ENCODE assay signal across 8 cellular contexts in the genomic region with DNA sequence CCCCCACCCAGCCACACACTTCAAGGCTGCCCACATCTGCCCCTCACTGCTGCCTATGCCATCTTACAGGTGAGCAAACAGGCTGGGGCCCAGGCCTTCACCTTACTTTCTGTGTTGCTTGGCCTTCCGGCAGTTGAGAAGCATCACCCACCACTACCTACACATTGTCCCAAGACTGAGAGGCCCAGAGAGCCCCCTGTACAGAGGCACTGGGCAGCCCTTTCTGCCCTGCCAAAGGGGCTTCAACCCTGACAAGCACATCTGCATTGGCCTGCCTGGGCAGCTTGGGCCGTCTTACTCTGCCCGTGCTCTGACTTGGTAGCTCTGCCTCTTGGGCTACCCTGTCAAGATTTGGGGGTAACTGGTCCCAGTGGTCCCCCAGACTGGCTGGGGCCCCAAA. TPM values are rescaled to one million over a fixed set of nuclear protein-coding genes. Genes with fewer than 3 reads are reported as not detected.
DNase-seq lines count a peak whose midpoint lies in the region; ATAC-seq, FAIRE-seq and TF ChIP-seq lines count a peak whose summit lies in the region.

No MANE protein-coding gene starts in this region.

- peaks cover 15% of the 10 kb centered on the region for H3K79me1 ChIP-seq in mesendoderm (ENCODE audit: low read length)

- DNase-seq in heart left ventricle (no peak), left ventricle myocardium superior (no peak), body of pancreas (no peak), mesendoderm (no peak), uterus (no peak), C1 segment of cervical spinal cord (lab: John Stamatoyannopoulos, UW) (no peak), frontal cortex (ENCODE audit: low spot score in 2 of 2) (no peak)

- H3K9me3 ChIP-seq in heart left ventricle (no peaks in the 10 kb centered on the region), body of pancreas (no peaks in the 10 kb centered on the region), uterus (no peaks in the 10 kb centered on the region)

- H2BK5ac ChIP-seq in mesendoderm (ENCODE audit: low read length), result no peak overlapping the region

- ATAC-seq in heart left ventricle, result no peak
- ATAC-seq in left ventricle myocardium superior, result no peak
- ATAC-seq in body of pancreas, result no peak
- ATAC-seq in GM19452 (IDR thresholded peaks at IDR 0.05; ENCODE audit: unreplicated experiment), result no peak

- H3K9ac ChIP-seq in mesendoderm (ENCODE audit: low read length), result peak overlapping the region; percentile 88

- intact Hi-C loops in heart left ventricle (cut with DNase I) (loop anchor here in 7 of 10 donors (2.0 to 10.0 kb wide), 6 partner anchors 15 to 79 kb away; partner anchors contain the start of genes TOP3A (in 4 of the 7), SMCR8 (in 3 of the 7), ALKBH5 (in 1 of the 7) and LLGL1 (in 1 of the 7)), left ventricle myocardium superior (cut with micrococcal nuclease) (no loop called here), body of pancreas (cut with DNase I) (no loop called here), uterus (cut with DNase I; ENCODE audit: low total_unique reads) (no loop called here)

- peak overlapping the region in 11 of 12 donors; percentile 58 to 94 (median 82) for H3K4me3 ChIP-seq in heart left ventricle
- H3K4me3 ChIP-seq in body of pancreas, result no peak overlapping the region
- H3K4me3 ChIP-seq in mesendoderm (ENCODE audit: low read length), result no peak overlapping the region
- peak overlapping the region; percentile 73 to 88 for H3K4me3 ChIP-seq in uterus

- H3K27ac ChIP-seq in heart left ventricle (peak overlapping the region; percentile 6 to 99 (median 95)), body of pancreas (peak overlapping the region; percentile 91 to 98 (median 94)), mesendoderm (ENCODE audit: low read depth, low read length) (no peak overlapping the region), uterus (peak overlapping the region; percentile 86 to 93)

- H3K18ac ChIP-seq in mesendoderm (ENCODE audit: low read length), result no peak overlapping the region

- H4K5ac ChIP-seq in mesendoderm (ENCODE audit: low read length), result no peak overlapping the region

- H3K4me1 ChIP-seq in heart left ventricle (peaks cover 6 to 53% (median 43%) of the 10 kb centered on the region in 12 donors), body of pancreas (peaks cover 43% of the 10 kb centered on the region), mesendoderm (ENCODE audit: control insufficient read depth, low read depth, low read length) (peaks cover 3% of the 10 kb centered on the region), uterus (peaks cover 0 to 34% of the 10 kb centered on the region in 2 donors)

- H3K23ac ChIP-seq in mesendoderm (ENCODE audit: low read length), result no peak overlapping the region

- H3K4me2 ChIP-seq in mesendoderm (ENCODE audit: low read length), result no peak overlapping the region

- no peak overlapping the region for H2AK5ac ChIP-seq in mesendoderm (ENCODE audit: low read length)

- 64 to 76% (median 71%) methylated on average over 2 to 3 of the region's 3 CpGs for WGBS in heart left ventricle, 4 donors
- WGBS in body of pancreas, 2 donors, result 63 to 73% methylated on average over 3 of the region's 3 CpGs
- no CpG with 5 or more reads among the region's 3 CpGs for WGBS in mesendoderm (ENCODE audit: extremely low coverage, insufficient coverage, low lambda C conversion rate)

- no peak for TF ChIP-seq POLR2A in heart left ventricle (IDR thresholded peaks at IDR 0.05)
- TF ChIP-seq POLR2A in body of pancreas (IDR thresholded peaks at IDR 0.05), result no peak
- TF ChIP-seq POLR2A in uterus (IDR thresholded peaks at IDR 0.05), result no peak

- no peak overlapping the region for H3K4ac ChIP-seq in mesendoderm (ENCODE audit: low read depth, low read length)

- no peak overlapping the region for H2BK15ac ChIP-seq in mesendoderm (replicated peaks; ENCODE audit: low read depth)

- FAIRE-seq in frontal cortex (lab: Jason Lieb, UNC), result no peak

- no peak overlapping the region for H4K8ac ChIP-seq in mesendoderm (ENCODE audit: low read depth, low read length)

- no peaks in the 10 kb centered on the region for H3K27me3 ChIP-seq in heart left ventricle
- H3K27me3 ChIP-seq in body of pancreas, result no peaks in the 10 kb centered on the region
- no peaks in the 10 kb centered on the region for H3K27me3 ChIP-seq in mesendoderm (ENCODE audit: insufficient read depth, low read length, poor library complexity)
- H3K27me3 ChIP-seq in uterus, result no peaks in the 10 kb centered on the region

- peaks cover 14% of the 10 kb centered on the region for H3K79me2 ChIP-seq in mesendoderm (ENCODE audit: control insufficient read depth, insufficient read depth, low read length)

- peak overlapping the region; percentile 97 for H3K56ac ChIP-seq in mesendoderm (ENCODE audit: low read length)

- peaks cover 0 to 38% (median 34%) of the 10 kb centered on the region in 9 donors for H3K36me3 ChIP-seq in heart left ventricle
- peaks cover 10% of the 10 kb centered on the region in 2 donors for H3K36me3 ChIP-seq in body of pancreas (replicated peaks in 1 of 2; ENCODE audit: insufficient read depth in 1 of 2, low read depth in 2 of 2)
- H3K36me3 ChIP-seq in mesendoderm (ENCODE audit: control insufficient read depth, insufficient read depth, low read length), result peaks cover 2% of the 10 kb centered on the region
- H3K36me3 ChIP-seq in uterus, result no peaks in the 10 kb centered on the region

- no peak overlapping the region for H2BK120ac ChIP-seq in mesendoderm (ENCODE audit: low read depth, low read length)

- TF ChIP-seq CTCF in heart left ventricle (IDR thresholded peaks at IDR 0.05) (no peak), body of pancreas (IDR thresholded peaks at IDR 0.05) (no peak), uterus (IDR thresholded peaks at IDR 0.05) (no peak)

RNA-seq across cellular contexts. Expression of gene MIEF2, which starts 1.2 kb away (rescaled TPM):
- total RNA-seq in heart left ventricle (10 to 100 TPM; 23.2 to 46.9 (median 26.7) TPM), left ventricle myocardium superior (32.2 TPM), body of pancreas (10 to 100 TPM; 16.2 to 21.8 TPM), uterus (10 to 100 TPM; 12.8 to 34.5 (median 18.1) TPM), frontal cortex (34.2 TPM)
- 10 to 100 TPM; 18.8 to 27.4 TPM for polyA plus RNA-seq in heart left ventricle
- polyA plus RNA-seq in mesendoderm (2013, experiment 1 of 2), result 2.6 TPM
- 2.5 TPM for polyA plus RNA-seq in mesendoderm (2013, experiment 2 of 2)

RNA-seq across cellular contexts. Expression of gene FLII, which starts 3.1 kb away (rescaled TPM):
- total RNA-seq in heart left ventricle (100 to 1,000 TPM; 218 to 535 (median 307) TPM), left ventricle myocardium superior (292 TPM), body of pancreas (100 to 1,000 TPM; 154 to 173 TPM), uterus (100 to 1,000 TPM in 3 of 4 donors, 10 to 100 TPM in 1; 93.0 to 307 (median 144) TPM), frontal cortex (68.9 TPM)
- 100 to 1,000 TPM; 321 to 364 TPM for polyA plus RNA-seq in heart left ventricle
- 198 TPM for polyA plus RNA-seq in mesendoderm (2013, experiment 1 of 2)
- polyA plus RNA-seq in mesendoderm (2013, experiment 2 of 2), result 204 TPM

RNA-seq across cellular contexts. Expression of gene LLGL1, which starts 36.2 kb away (rescaled TPM):
- total RNA-seq in heart left ventricle, result 10 to 100 TPM in 5 of 9 donors, 1 to 10 TPM in 4; 6.8 to 20.7 (median 10.8) TPM
- 1 to 10 TPM; 5.3 to 8.9 TPM for polyA plus RNA-seq in heart left ventricle
- total RNA-seq in left ventricle myocardium superior, result 9.0 TPM
- 10 to 100 TPM in 1 of 2 donors, 1 to 10 TPM in 1; 6.6 to 11.4 TPM for total RNA-seq in body of pancreas
- polyA plus RNA-seq in mesendoderm (2013, experiment 1 of 2), result 30.6 TPM
- polyA plus RNA-seq in mesendoderm (2013, experiment 2 of 2), result 31.0 TPM
- 10 to 100 TPM in 3 of 4 donors, 1 to 10 TPM in 1; 7.6 to 72.0 (median 23.1) TPM for total RNA-seq in uterus
- total RNA-seq in frontal cortex, result 30.2 TPM

RNA-seq across cellular contexts. Expression of gene TOP3A, which starts 53.1 kb away (rescaled TPM):
- total RNA-seq in heart left ventricle, result 10 to 100 TPM in 8 of 9 donors, 1 to 10 TPM in 1; 9.4 to 26.1 (median 12.8) TPM
- 10 to 100 TPM in 1 of 2 donors, 1 to 10 TPM in 1; 9.7 to 14.8 TPM for polyA plus RNA-seq in heart left ventricle
- total RNA-seq in left ventricle myocardium superior, result 10.3 TPM
- total RNA-seq in body of pancreas, result 10 to 100 TPM; 13.2 to 22.3 TPM
- 24.2 TPM for polyA plus RNA-seq in mesendoderm (2013, experiment 1 of 2)
- 25.3 TPM for polyA plus RNA-seq in mesendoderm (2013, experiment 2 of 2)
- 10 to 100 TPM; 28.9 to 89.7 (median 63.4) TPM for total RNA-seq in uterus
- 36.3 TPM for total RNA-seq in frontal cortex

RNA-seq across cellular contexts. Expression of gene SMCR8, which starts 53.4 kb away (rescaled TPM):
- total RNA-seq in heart left ventricle (10 to 100 TPM in 8 of 9 donors, 1 to 10 TPM in 1; 9.7 to 17.6 (median 13.1) TPM), left ventricle myocardium superior (13.1 TPM), body of pancreas (1 to 10 TPM; 7.9 to 9.1 TPM), uterus (10 to 100 TPM in 2 of 4 donors, 1 to 10 TPM in 2; 3.6 to 16.2 (median 10.1) TPM), frontal cortex (10.6 TPM)
- 10 to 100 TPM in 1 of 2 donors, 1 to 10 TPM in 1; 2.9 to 10.7 TPM for polyA plus RNA-seq in heart left ventricle
- polyA plus RNA-seq in mesendoderm (2013, experiment 1 of 2), result 9.8 TPM
- polyA plus RNA-seq in mesendoderm (2013, experiment 2 of 2), result 9.7 TPM

Comparison
In these comparisons a context has a peak if more than half of its experiments do, and no peak if none do; other contexts are left out.
1. intact Hi-C loops: an anchor here in heart left ventricle (2.0 to 10.0 kb wide); none called in left ventricle myocardium superior, body of pancreas and uterus.
2. H3K4me3 ChIP-seq: peak in heart left ventricle (11 of 12) and uterus (2 of 2); none in body of pancreas (0 of 2) and mesendoderm (single experiment).